Comparison of ENCODE assay signal across 34 cellular contexts in the genomic region with DNA sequence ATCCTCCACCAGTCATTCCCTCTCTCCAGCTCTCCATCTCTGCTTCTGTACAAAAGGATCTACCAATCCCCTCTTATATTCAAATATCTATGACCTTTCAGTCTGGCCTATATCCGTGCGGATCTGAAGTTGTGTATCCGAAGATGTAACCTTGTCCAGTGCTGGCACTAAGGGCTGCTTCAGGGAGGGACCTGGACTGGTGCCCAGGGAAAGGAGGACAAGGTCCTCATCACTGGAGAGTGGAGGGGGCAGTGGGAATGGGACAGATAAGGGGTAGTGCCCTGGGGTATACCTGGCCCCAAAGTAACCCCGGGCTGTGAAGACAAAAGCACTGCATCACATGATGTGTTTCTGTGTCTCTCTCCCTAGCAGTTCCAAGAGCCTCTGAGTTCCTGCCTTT. TPM values are rescaled to one million over a fixed set of nuclear protein-coding genes. Genes with fewer than 3 reads are reported as not detected.
"Had no signal": no experiment of that assay in that cellular context is flagged by ENCODE, and none has a peak within 500 bp of the region (broad histone marks: within the 10 kb centered on the region; RNA-seq: fewer than 3 reads in every experiment).

No MANE protein-coding gene starts in this region.

- H3K4me1 ChIP-seq: body of pancreas, esophagus squamous epithelium, gastroesophageal sphincter, heart right ventricle had no signal

- H3K27me3 ChIP-seq: body of pancreas, esophagus squamous epithelium, gastroesophageal sphincter had no signal

- H3K4me1 Mint-ChIP-seq: activated B cell treated with CpG ODN at 0.5 μM for 24 hours had no signal

- ATAC-seq: activated CD4-positive, CD25-positive, alpha-beta regulatory T cell treated with anti-CD3 and anti-CD28 coated beads, Interleukin-2, amount 50 U/mL, for 24 hours; activated CD8-positive, alpha-beta memory T cell treated with anti-CD3 and anti-CD28 coated beads, Interleukin-2, amount 10 ng/mL, durations not matched to agents 7 days and 5 days; activated CD8-positive, alpha-beta T cell treated with anti-CD3 and anti-CD28 coated beads for 36 hours; activated naive CD4-positive, alpha-beta T cell treated with anti-CD3 and anti-CD28 coated beads, Interleukin-2, amount 50 U/mL, for 72 hours; activated T-cell treated with anti-CD3 and anti-CD28 coated beads, Interleukin-2, amount 50 U/mL, for 72 hours; body of pancreas; effector memory CD8-positive, alpha-beta T cell; gastroesophageal sphincter; heart right ventricle; T-cell had no signal

- H3K9me3 ChIP-seq: body of pancreas, esophagus squamous epithelium, gastroesophageal sphincter, heart right ventricle had no signal

- H3K4me3 ChIP-seq: body of pancreas, esophagus squamous epithelium, gastroesophageal sphincter, heart right ventricle had no signal

- H3K36me3 Mint-ChIP-seq: activated CD8-positive, alpha-beta memory T cell treated with anti-CD3 and anti-CD28 coated beads, Interleukin-2, amount 10 ng/mL, durations not matched to agents 7 days and 5 days; activated naive CD4-positive, alpha-beta T cell treated with anti-CD3 and anti-CD28 coated beads, Interleukin-2, amount 10 ng/mL, durations not matched to agents 7 days and 5 days; activated naive CD4-positive, alpha-beta T cell treated with anti-CD3 and anti-CD28 coated beads, Interleukin-2, amount 50 U/mL, for 72 hours; activated naive CD8-positive, alpha-beta T cell treated with anti-CD3 and anti-CD28 coated beads, Interleukin-2, amount 10 ng/mL, durations not matched to agents 7 days and 5 days; T-cell had no signal

- H3K27me3 Mint-ChIP-seq: activated B cell treated with CpG ODN at 0.5 μM for 24 hours; activated CD8-positive, alpha-beta memory T cell treated with anti-CD3 and anti-CD28 coated beads, Interleukin-2, amount 10 ng/mL, durations not matched to agents 7 days and 5 days; activated CD8-positive, alpha-beta T cell treated with anti-CD3 and anti-CD28 coated beads for 36 hours; activated naive CD4-positive, alpha-beta T cell treated with anti-CD3 and anti-CD28 coated beads, Interleukin-2, amount 10 ng/mL, durations not matched to agents 7 days and 5 days; activated naive CD8-positive, alpha-beta T cell treated with anti-CD3 and anti-CD28 coated beads, Interleukin-2, amount 10 ng/mL, durations not matched to agents 7 days and 5 days; activated T-cell treated with anti-CD3 and anti-CD28 coated beads, Interleukin-2, amount 50 U/mL, for 24 hours; effector memory CD8-positive, alpha-beta T cell; T-cell had no signal

- H3K27ac Mint-ChIP-seq: activated B cell treated with CpG ODN at 0.5 μM for 24 hours; activated CD8-positive, alpha-beta memory T cell treated with anti-CD3 and anti-CD28 coated beads, Interleukin-2, amount 10 ng/mL, durations not matched to agents 7 days and 5 days; activated CD8-positive, alpha-beta T cell treated with anti-CD3 and anti-CD28 coated beads for 36 hours; activated naive CD4-positive, alpha-beta T cell treated with anti-CD3 and anti-CD28 coated beads, Interleukin-2, amount 10 ng/mL, durations not matched to agents 7 days and 5 days; activated naive CD4-positive, alpha-beta T cell treated with anti-CD3 and anti-CD28 coated beads, Interleukin-2, amount 50 U/mL, for 72 hours; activated naive CD8-positive, alpha-beta T cell treated with anti-CD3 and anti-CD28 coated beads, Interleukin-2, amount 10 ng/mL, durations not matched to agents 7 days and 5 days; activated T-cell treated with anti-CD3 and anti-CD28 coated beads, Interleukin-2, amount 50 U/mL, for 24 hours; activated T-cell treated with anti-CD3 and anti-CD28 coated beads, Interleukin-2, amount 50 U/mL, for 72 hours; T-cell had no signal

- DNase-seq: activated B cell treated with CpG ODN at 0.5 μM for 24 hours; activated CD4-positive, alpha-beta T cell treated with anti-CD3 and anti-CD28 coated beads for 48 hours; activated CD4-positive, alpha-beta T cell treated with anti-CD3 and anti-CD28 coated beads, Interleukin-2, amount 50 U/mL, for 1 hour; activated CD4-positive, alpha-beta T cell treated with anti-CD3 and anti-CD28 coated beads, Interleukin-2, amount 50 U/mL, for 48 hours; activated CD8-positive, alpha-beta memory T cell treated with anti-CD3 and anti-CD28 coated beads, Interleukin-2, amount 10 ng/mL, durations not matched to agents 7 days and 5 days; activated CD8-positive, alpha-beta memory T cell treated with anti-CD3 and anti-CD28 coated beads, Interleukin-2, amount 50 U/mL, for 4 hours; activated CD8-positive, alpha-beta T cell treated with anti-CD3 and anti-CD28 coated beads for 36 hours; activated gamma-delta T cell; activated naive CD4-positive, alpha-beta T cell; activated naive CD8-positive, alpha-beta T cell treated with anti-CD3 and anti-CD28 coated beads, Interleukin-2, amount 10 ng/mL, durations not matched to agents 7 days and 5 days; activated T-cell treated with anti-CD3 and anti-CD28 coated beads for 4 hours; activated T-cell treated with anti-CD3 and anti-CD28 coated beads, Interleukin-2, amount 50 U/mL, for 24 hours; activated T-cell treated with anti-CD3 and anti-CD28 coated beads, Interleukin-2, amount 50 U/mL, for 72 hours; amniotic stem cell; anterior cingulate cortex; body of pancreas; caudate nucleus; cortex of kidney; dermis blood vessel endothelial cell; effector CD4-positive, alpha-beta T cell; effector memory CD8-positive, alpha-beta T cell; erythroblast; esophagus squamous epithelium; foreskin melanocyte; heart right ventricle; SW 1271; T-cell; T1000; WERI-Rb-1 had no signal

- H3K9me3 Mint-ChIP-seq: activated B cell treated with CpG ODN at 0.5 μM for 24 hours; activated CD8-positive, alpha-beta T cell treated with anti-CD3 and anti-CD28 coated beads for 36 hours; activated naive CD4-positive, alpha-beta T cell treated with anti-CD3 and anti-CD28 coated beads, Interleukin-2, amount 10 ng/mL, durations not matched to agents 7 days and 5 days; activated naive CD4-positive, alpha-beta T cell treated with anti-CD3 and anti-CD28 coated beads, Interleukin-2, amount 50 U/mL, for 72 hours; activated naive CD8-positive, alpha-beta T cell treated with anti-CD3 and anti-CD28 coated beads, Interleukin-2, amount 10 ng/mL, durations not matched to agents 7 days and 5 days; activated T-cell treated with anti-CD3 and anti-CD28 coated beads, Interleukin-2, amount 50 U/mL, for 24 hours; activated T-cell treated with anti-CD3 and anti-CD28 coated beads, Interleukin-2, amount 50 U/mL, for 72 hours; effector memory CD8-positive, alpha-beta T cell; T-cell had no signal

- H3K4me3 Mint-ChIP-seq: activated B cell treated with CpG ODN at 0.5 μM for 24 hours; activated CD8-positive, alpha-beta memory T cell treated with anti-CD3 and anti-CD28 coated beads, Interleukin-2, amount 10 ng/mL, durations not matched to agents 7 days and 5 days; activated CD8-positive, alpha-beta T cell treated with anti-CD3 and anti-CD28 coated beads for 36 hours; activated naive CD4-positive, alpha-beta T cell treated with anti-CD3 and anti-CD28 coated beads, Interleukin-2, amount 10 ng/mL, durations not matched to agents 7 days and 5 days; activated naive CD8-positive, alpha-beta T cell treated with anti-CD3 and anti-CD28 coated beads, Interleukin-2, amount 10 ng/mL, durations not matched to agents 7 days and 5 days; activated T-cell treated with anti-CD3 and anti-CD28 coated beads, Interleukin-2, amount 50 U/mL, for 24 hours; activated T-cell treated with anti-CD3 and anti-CD28 coated beads, Interleukin-2, amount 50 U/mL, for 72 hours; effector memory CD8-positive, alpha-beta T cell; T-cell had no signal

- H3K27ac ChIP-seq: body of pancreas, esophagus squamous epithelium, gastroesophageal sphincter, heart right ventricle, WERI-Rb-1 had no signal

- H3K36me3 ChIP-seq: esophagus squamous epithelium, gastroesophageal sphincter, heart right ventricle, WERI-Rb-1 had no signal

RNA-seq across cellular contexts. Expression of gene TMEM225B, which starts 1.8 kb away (rescaled TPM):
- total RNA-seq: glomerular endothelial cell had no signal
